Comparison of ENCODE assay signal across 1 cellular context in genomic region chr19:39704181-39705044, GRCh38.
TF ChIP-seq lines count a peak whose summit lies in the region.

TSS of gene LGALS14 (plus strand) at chr19:39704481. CDS start at chr19:39704529, 48 bp downstream.

TF ChIP-seq in H1, 55 proteins besides CTCF, POLR2A, EP300 and RAD21 (continued from another document):
- no peak for TF ChIP-seq SRF (IDR thresholded peaks at IDR 0.05; ENCODE audit: low read depth, low read length)
- TF ChIP-seq TBP (IDR thresholded peaks at IDR 0.05; ENCODE audit: low read depth, low read length): no peak
- TF ChIP-seq CHD1 (IDR thresholded peaks at IDR 0.05; ENCODE audit: low read depth, low read length): no peak
- TF ChIP-seq PHF8 (conservative IDR thresholded peaks at IDR 0.05; ENCODE audit: low read depth, low read length): no peak
- TF ChIP-seq, protein P1, sequence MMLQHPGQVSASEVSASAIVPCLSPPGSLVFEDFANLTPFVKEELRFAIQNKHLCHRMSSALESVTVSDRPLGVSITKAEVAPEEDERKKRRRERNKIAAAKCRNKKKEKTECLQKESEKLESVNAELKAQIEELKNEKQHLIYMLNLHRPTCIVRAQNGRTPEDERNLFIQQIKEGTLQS (IDR thresholded peaks at IDR 0.05; ENCODE audit: insufficient read depth, low read depth, low read length): no peak
- TF ChIP-seq RBBP5 (IDR thresholded peaks at IDR 0.05; ENCODE audit: borderline replicate concordance, low read depth, low read length): no peak
TF ChIP-seq in H1: peak in this region for 0.
